ENCODE assay signal across 6 cellular contexts in the genomic region with DNA sequence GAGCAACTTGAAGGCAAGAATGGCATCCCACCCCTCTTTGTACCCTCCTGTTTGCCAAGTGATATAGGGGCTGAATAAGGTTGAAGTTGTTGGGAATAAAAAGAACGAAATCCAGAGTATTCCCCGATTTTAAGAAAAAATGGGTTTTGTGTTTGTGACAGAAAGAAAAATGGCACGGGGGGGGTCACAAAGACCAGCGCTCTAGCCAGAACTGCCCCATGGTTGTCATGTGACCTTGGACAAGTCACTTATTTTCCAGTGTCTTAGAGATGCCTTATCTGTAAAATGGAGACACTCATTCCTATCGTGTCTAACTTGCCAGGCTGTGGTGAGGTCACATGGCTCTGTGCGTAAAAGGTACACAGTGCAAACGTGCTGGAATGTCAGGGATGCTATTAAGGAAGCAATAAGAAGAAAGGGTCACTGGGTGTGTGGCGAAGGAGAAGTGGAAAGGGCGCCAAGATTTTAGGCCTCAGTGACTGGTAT. TPM values are rescaled to one million over a fixed set of nuclear protein-coding genes. Genes with fewer than 3 reads are reported as not detected.
DNase-seq lines count a peak whose midpoint lies in the region; ATAC-seq and TF ChIP-seq lines count a peak whose summit lies in the region.

No MANE protein-coding gene starts in this region.

- TF ChIP-seq CTCF in HL-60 (IDR thresholded peaks at IDR 0.05; ENCODE audit: insufficient read depth, low read length) = no peak

- peak overlapping the region; percentile 97 to 100 (median 100) for H3K27ac Mint-ChIP-seq in naive thymus-derived CD8-positive, alpha-beta T cell

- H3K4me3 ChIP-seq in HL-60 (replicated peaks; ENCODE audit: insufficient read depth, low read length) = peak overlapping the region; percentile 46

- peak overlapping the region; percentile 100 for H3K27ac ChIP-seq in HL-60 (replicated peaks)

- peaks cover 36 to 79% (median 58%) of the 10 kb centered on the region in 4 donors for H3K4me1 Mint-ChIP-seq in naive thymus-derived CD8-positive, alpha-beta T cell

- no peaks in the 10 kb centered on the region for H3K27me3 ChIP-seq in HL-60 (ENCODE audit: insufficient read depth, poor library complexity, severe bottlenecking)

- ATAC-seq in naive thymus-derived CD8-positive, alpha-beta T cell = no peak

- peaks cover 0 to 2% (median 0%) of the 10 kb centered on the region in 3 donors for H3K36me3 Mint-ChIP-seq in naive thymus-derived CD8-positive, alpha-beta T cell

- H3K27me3 Mint-ChIP-seq in naive thymus-derived CD8-positive, alpha-beta T cell = peaks cover 0 to 3% (median 0%) of the 10 kb centered on the region in 5 donors

- DNase-seq in HL-60 (ENCODE audit: low read depth in 1 of 2, low spot score in 1 of 2) (no peak), astrocyte of the hippocampus (ENCODE audit: low read depth, low spot score) (peak; percentile 88), NCI-H1048 (lab: John Stamatoyannopoulos, UW) (no peak), NCI-H2107 treated with DMSO at 0.1 percent for 48 hours (lab: John Stamatoyannopoulos, UW; ENCODE audit: unreplicated experiment) (no peak)
- DNase-seq in naive thymus-derived CD8-positive, alpha-beta T cell = no peak
- DNase-seq in activated CD4-positive, alpha-beta T cell treated with anti-CD3 and anti-CD28 coated beads, Interleukin-2, amount 50 U/mL, for 1 hour = no peak

- POLR2A ChIA-PET in naive thymus-derived CD8-positive, alpha-beta T cell (lab: Charles Lee) = interaction anchor here (1.0 to 11.0 kb wide), 9 partner anchors 6 to 86 kb away, joined by 3 to 676 read pairs (median 36); a partner anchor contains a TSS

- no peaks in the 10 kb centered on the region for H3K9me3 Mint-ChIP-seq in naive thymus-derived CD8-positive, alpha-beta T cell

- peak overlapping the region; percentile 93 to 99 (median 96) for H3K4me3 Mint-ChIP-seq in naive thymus-derived CD8-positive, alpha-beta T cell

RNA-seq across cellular contexts. Expression of a gene that starts 1.6 kb away (rescaled TPM):
- total RNA-seq in naive thymus-derived CD8-positive, alpha-beta T cell = 10 to 100 TPM; 34.3 to 35.1 TPM
- polyA plus RNA-seq in naive thymus-derived CD8-positive, alpha-beta T cell = 1 to 10 TPM; 4.9 to 6.8 (median 5.4) TPM

RNA-seq across cellular contexts. Expression of a gene that starts 11.2 kb away (rescaled TPM):
- 10 to 100 TPM; 39.4 to 48.5 TPM for total RNA-seq in naive thymus-derived CD8-positive, alpha-beta T cell
- 10 to 100 TPM; 10.5 to 17.4 (median 11.7) TPM for polyA plus RNA-seq in naive thymus-derived CD8-positive, alpha-beta T cell

RNA-seq across cellular contexts. Expression of a gene that starts 14.3 kb away (rescaled TPM):
- 1 to 10 TPM; 1.6 to 4.0 TPM for total RNA-seq in naive thymus-derived CD8-positive, alpha-beta T cell
- under 1 TPM; 0.35 to 0.65 (median 0.56) TPM for polyA plus RNA-seq in naive thymus-derived CD8-positive, alpha-beta T cell

RNA-seq across cellular contexts. Expression of a gene that starts 15.0 kb away (rescaled TPM):
- total RNA-seq in naive thymus-derived CD8-positive, alpha-beta T cell = 1 to 10 TPM; 3.4 to 4.4 TPM
- polyA plus RNA-seq in naive thymus-derived CD8-positive, alpha-beta T cell = 1 to 10 TPM; 2.6 to 3.6 (median 3.3) TPM
